In genomic region chr1:41641483-41641829, GRCh38 we compare ENCODE assay signal across 17 cellular contexts.
DNase-seq lines count a peak whose midpoint lies in the region; ATAC-seq and TF ChIP-seq lines count a peak whose summit lies in the region.
"Had no signal": no experiment of that assay in that cellular context is flagged by ENCODE, and none has a peak within 500 bp of the region (broad histone marks: within the 10 kb centered on the region; RNA-seq: fewer than 3 reads in every experiment).

No MANE protein-coding gene starts in this region.

- H3K9me3 Mint-ChIP-seq in activated naive CD8-positive, alpha-beta T cell treated with anti-CD3 and anti-CD28 coated beads, Interleukin-2, amount 50 U/mL, for 24 hours, result no peaks in the 10 kb centered on the region
- H3K9me3 Mint-ChIP-seq in CD14-positive monocyte, result no peaks in the 10 kb centered on the region
- H3K9me3 Mint-ChIP-seq: H9; naive thymus-derived CD4-positive, alpha-beta T cell; T-cell had no signal

- intact Hi-C loops in CD14-positive monocyte (cut with micrococcal nuclease), result no loop called here

- H3K4me3 Mint-ChIP-seq in activated naive CD8-positive, alpha-beta T cell treated with anti-CD3 and anti-CD28 coated beads, Interleukin-2, amount 50 U/mL, for 24 hours, result no peak overlapping the region
- H3K4me3 Mint-ChIP-seq in CD14-positive monocyte, result no peak overlapping the region
- H3K4me3 Mint-ChIP-seq: H9; naive thymus-derived CD4-positive, alpha-beta T cell; T-cell had no signal

- H3K27ac Mint-ChIP-seq in activated naive CD8-positive, alpha-beta T cell treated with anti-CD3 and anti-CD28 coated beads, Interleukin-2, amount 50 U/mL, for 24 hours, result no peak overlapping the region
- H3K27ac Mint-ChIP-seq in CD14-positive monocyte, result peak overlapping the region in 2 of 7 donors; percentile 15 to 19
- H3K27ac Mint-ChIP-seq: H9, T-cell had no signal

- H3K9ac ChIP-seq in BLaER1, result peak overlapping the region; percentile 36

- ATAC-seq in HG02763 (IDR thresholded peaks at IDR 0.05; ENCODE audit: unreplicated experiment), result peak; percentile 57
- peak; percentile 71 for ATAC-seq in activated naive CD8-positive, alpha-beta T cell treated with anti-CD3 and anti-CD28 coated beads, Interleukin-2, amount 50 U/mL, for 24 hours
- no peak for ATAC-seq in GM19455 (IDR thresholded peaks at IDR 0.05; ENCODE audit: unreplicated experiment)
- no peak for ATAC-seq in HG02885 (IDR thresholded peaks at IDR 0.05; ENCODE audit: poor library complexity, unreplicated experiment)
- ATAC-seq: naive thymus-derived CD4-positive, alpha-beta T cell; T-cell had no signal

- no peaks in the 10 kb centered on the region for H3K36me3 ChIP-seq in BLaER1
- H3K36me3 ChIP-seq: spleen had no signal

- no peaks in the 10 kb centered on the region for H3K9me3 ChIP-seq in BLaER1
- H3K9me3 ChIP-seq: spleen had no signal

- TF ChIP-seq CTCF in GM10248 (IDR thresholded peaks at IDR 0.05; ENCODE audit: control extremely low read depth, extremely low read depth, low read depth, missing control alignments) (no peak), CD14-positive monocyte (IDR thresholded peaks at IDR 0.05) (no peak)

- peaks cover 26% of the 10 kb centered on the region for H3K36me3 Mint-ChIP-seq in activated naive CD8-positive, alpha-beta T cell treated with anti-CD3 and anti-CD28 coated beads, Interleukin-2, amount 50 U/mL, for 24 hours (ENCODE audit: low read depth)
- peaks cover 4 to 9% of the 10 kb centered on the region in 2 donors for H3K36me3 Mint-ChIP-seq in CD14-positive monocyte
- H3K36me3 Mint-ChIP-seq: naive thymus-derived CD4-positive, alpha-beta T cell; T-cell had no signal

- H3K27me3 Mint-ChIP-seq in activated naive CD8-positive, alpha-beta T cell treated with anti-CD3 and anti-CD28 coated beads, Interleukin-2, amount 50 U/mL, for 24 hours, result peaks cover 1% of the 10 kb centered on the region
- peaks cover 0 to 5% (median 3%) of the 10 kb centered on the region in 3 donors for H3K27me3 Mint-ChIP-seq in CD14-positive monocyte (ENCODE audit: low read depth in 3 of 3)
- H3K27me3 Mint-ChIP-seq: naive thymus-derived CD4-positive, alpha-beta T cell; T-cell had no signal

- POLR2A ChIA-PET in GM10248 (lab: Yijun Ruan, JAX), result no interaction called here

- no peak overlapping the region for H3K4me3 ChIP-seq in BLaER1
- H3K4me3 ChIP-seq: spleen had no signal

- no peaks in the 10 kb centered on the region for H4K20me1 ChIP-seq in BLaER1

- DNase-seq in GM10248 (ENCODE audit: extremely low spot score) (peak; percentile 53), CD14-positive monocyte (ENCODE audit: low spot score) (no peak), OCI-M2 (lab: John Stamatoyannopoulos, UW; ENCODE audit: unreplicated experiment) (no peak)
- peak; percentile 64 for DNase-seq in activated naive CD8-positive, alpha-beta T cell treated with anti-CD3 and anti-CD28 coated beads, Interleukin-2, amount 50 U/mL, for 24 hours
- DNase-seq: EL, H9, NCI-H2029 treated with DMSO at 0.1 percent for 48 hours, NCI-H69, spleen, T-cell, trophoblast cell had no signal

- CTCF ChIA-PET in GM10248 (lab: Yijun Ruan, JAX), result interaction anchor here (1.0 to 7.5 kb wide), 6 partner anchors 11 to 78 kb away, joined by 3 to 38 read pairs (median 3); no protein-coding TSS in a partner anchor

- no peaks in the 10 kb centered on the region for H3K27me3 ChIP-seq in BLaER1
- H3K27me3 ChIP-seq: spleen had no signal

- peaks cover 6% of the 10 kb centered on the region for H3K4me1 Mint-ChIP-seq in activated naive CD8-positive, alpha-beta T cell treated with anti-CD3 and anti-CD28 coated beads, Interleukin-2, amount 50 U/mL, for 24 hours
- peaks cover 28% of the 10 kb centered on the region for H3K4me1 Mint-ChIP-seq in CD14-positive monocyte

- H3K4me1 ChIP-seq in BLaER1, result peaks cover 94% of the 10 kb centered on the region

- peak overlapping the region; percentile 74 for H3K4me2 ChIP-seq in BLaER1

- H3K27ac ChIP-seq in BLaER1, result peak overlapping the region; percentile 62
- H3K27ac ChIP-seq: C4-2B had no signal

Comparison
In these comparisons a context has a peak if more than half of its experiments do, and no peak if none do; other contexts are left out.
1. DNase-seq: peak in GM10248 (single experiment) and activated naive CD8-positive, alpha-beta T cell treated with anti-CD3 and anti-CD28 coated beads, Interleukin-2, amount 50 U/mL, for 24 hours (single experiment); none in CD14-positive monocyte (single experiment) and OCI-M2 (single experiment).
2. ATAC-seq: peak in HG02763 (single experiment) and activated naive CD8-positive, alpha-beta T cell treated with anti-CD3 and anti-CD28 coated beads, Interleukin-2, amount 50 U/mL, for 24 hours (single experiment); none in GM19455 (single experiment) and HG02885 (single experiment).